In the genomic region with DNA sequence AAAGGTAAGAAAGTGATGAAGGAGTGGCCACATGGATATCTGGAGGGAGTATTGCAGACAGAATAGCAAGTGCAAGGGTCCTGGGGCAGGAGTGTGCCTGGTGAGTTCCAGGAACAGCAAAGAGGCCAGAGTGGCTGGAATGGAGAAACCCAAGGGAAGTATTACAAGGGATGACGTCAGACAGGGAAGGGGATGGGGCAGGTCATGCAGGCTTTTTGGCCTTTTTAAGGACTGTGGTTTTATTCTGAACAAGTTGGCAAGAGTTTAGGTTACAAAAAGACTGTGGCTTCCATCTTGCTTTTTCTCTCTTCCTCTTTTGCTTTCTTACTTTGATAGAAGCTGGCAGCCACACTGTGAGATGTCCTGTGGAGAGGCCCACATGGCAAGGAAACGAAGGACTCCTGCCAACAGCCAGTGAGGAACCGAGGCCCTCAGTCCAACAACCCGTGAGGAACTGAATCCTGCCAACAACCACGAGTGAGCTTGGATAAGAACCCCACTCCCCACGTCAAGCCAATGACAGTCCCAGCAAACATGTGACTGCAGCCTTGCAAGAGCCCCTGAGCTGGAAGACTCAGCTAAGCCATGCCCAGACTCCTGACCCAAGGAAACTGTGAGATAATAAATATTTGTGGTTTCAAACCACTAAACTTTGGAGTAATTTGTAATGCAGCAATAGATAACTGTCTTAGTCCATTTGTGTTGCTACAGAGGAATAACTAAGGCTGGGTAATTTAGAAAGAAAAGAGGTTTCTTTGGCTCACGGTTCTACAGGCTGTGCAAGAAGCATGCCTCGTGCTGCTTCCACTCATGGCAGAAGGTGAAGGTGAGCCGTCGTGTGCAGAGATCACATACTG, we compare ENCODE assay signal across 10 cellular contexts. TPM values are rescaled to one million over a fixed set of nuclear protein-coding genes. Genes with fewer than 3 reads are reported as not detected.
DNase-seq lines count a peak whose midpoint lies in the region; ATAC-seq and TF ChIP-seq lines count a peak whose summit lies in the region.
"Had no signal": no experiment of that assay in that cellular context is flagged by ENCODE, and none has a peak within 500 bp of the region (broad histone marks: within the 10 kb centered on the region; RNA-seq: fewer than 3 reads in every experiment).

No MANE protein-coding gene starts in this region.

- peak overlapping the region; percentile 86 for H3K27ac Mint-ChIP-seq in activated naive CD4-positive, alpha-beta T cell treated with anti-CD3 and anti-CD28 coated beads for 36 hours
- peak overlapping the region; percentile 32 for H3K27ac Mint-ChIP-seq in activated B cell treated with CpG ODN at 0.5 μM for 24 hours

- POLR2A ChIA-PET in activated B cell treated with CpG ODN at 0.5 μM for 24 hours (lab: Charles Lee), result no interaction called here

- peaks cover 35% of the 10 kb centered on the region for H3K4me1 Mint-ChIP-seq in activated naive CD4-positive, alpha-beta T cell treated with anti-CD3 and anti-CD28 coated beads for 36 hours (ENCODE audit: low read depth)
- H3K4me1 Mint-ChIP-seq in activated B cell treated with CpG ODN at 0.5 μM for 24 hours, result peaks cover 5% of the 10 kb centered on the region

- H3K36me3 Mint-ChIP-seq in activated naive CD4-positive, alpha-beta T cell treated with anti-CD3 and anti-CD28 coated beads for 36 hours (ENCODE audit: low read depth), result peaks cover 4% of the 10 kb centered on the region
- no peaks in the 10 kb centered on the region for H3K36me3 Mint-ChIP-seq in activated B cell treated with CpG ODN at 0.5 μM for 24 hours (ENCODE audit: low read depth)

- no peaks in the 10 kb centered on the region for H3K27me3 ChIP-seq in subcutaneous abdominal adipose tissue (ENCODE audit: control insufficient read depth in 5 of 5, insufficient read depth in 4 of 5, low read length in 5 of 5)

- no peak for TF ChIP-seq CTCF in activated B cell treated with CpG ODN at 0.5 μM for 24 hours (IDR thresholded peaks at IDR 0.05)

- H3K4me3 ChIP-seq in subcutaneous abdominal adipose tissue (ENCODE audit: low read depth in 1 of 5, low read length in 5 of 5), result no peak overlapping the region

- peak overlapping the region; percentile 7 for H3K27ac ChIP-seq in subcutaneous abdominal adipose tissue (ENCODE audit: low read depth, low read length)

- no peak overlapping the region for H3K4me3 Mint-ChIP-seq in activated naive CD4-positive, alpha-beta T cell treated with anti-CD3 and anti-CD28 coated beads for 36 hours
- H3K4me3 Mint-ChIP-seq in activated B cell treated with CpG ODN at 0.5 μM for 24 hours, result no peak overlapping the region

- no peak overlapping the region for H3K9ac ChIP-seq in subcutaneous abdominal adipose tissue (ENCODE audit: low read length in 5 of 5)

- no peaks in the 10 kb centered on the region for H3K27me3 Mint-ChIP-seq in activated naive CD4-positive, alpha-beta T cell treated with anti-CD3 and anti-CD28 coated beads for 36 hours (ENCODE audit: low read depth)
- no peaks in the 10 kb centered on the region for H3K27me3 Mint-ChIP-seq in activated B cell treated with CpG ODN at 0.5 μM for 24 hours

- ATAC-seq in activated B cell treated with CpG ODN at 0.5 μM for 24 hours (ENCODE audit: low read depth), result no peak

- DNase-seq in activated naive CD4-positive, alpha-beta T cell treated with anti-CD3 and anti-CD28 coated beads for 36 hours, result no peak
- DNase-seq in activated naive CD4-positive, alpha-beta T cell treated with anti-CD3 and anti-CD28 coated beads, Interleukin-2, amount 50 U/mL, for 16 hours, result no peak
- DNase-seq in activated B cell treated with CpG ODN at 0.5 μM for 24 hours (no peak), fibroblast of the conjunctiva (ENCODE audit: low read depth) (peak; percentile 26), inferior parietal cortex (ENCODE audit: extremely low spot score) (no peak), SHP77 (lab: John Stamatoyannopoulos, UW) (no peak), UCSD-AML1 (lab: John Stamatoyannopoulos, UW; ENCODE audit: unreplicated experiment) (no peak)
- DNase-seq: NCI-H1092 treated with DMSO at 0.1 percent for 48 hours, NCI-H510A had no signal

- peaks cover 6% of the 10 kb centered on the region for H3K9me3 Mint-ChIP-seq in activated naive CD4-positive, alpha-beta T cell treated with anti-CD3 and anti-CD28 coated beads for 36 hours
- H3K9me3 Mint-ChIP-seq in activated B cell treated with CpG ODN at 0.5 μM for 24 hours, result no peaks in the 10 kb centered on the region

- peaks cover 0 to 6% (median 3%) of the 10 kb centered on the region in 5 donors for H3K9me3 ChIP-seq in subcutaneous abdominal adipose tissue (ENCODE audit: control insufficient read depth in 5 of 5, low read length in 5 of 5)

- CTCF ChIA-PET in activated naive CD4-positive, alpha-beta T cell treated with anti-CD3 and anti-CD28 coated beads for 36 hours (lab: Charles Lee), result interaction anchor here (1.7 kb wide), 1 partner anchor 10 kb away, joined by 4 read pairs; no protein-coding TSS in a partner anchor
- CTCF ChIA-PET in activated B cell treated with CpG ODN at 0.5 μM for 24 hours (lab: Charles Lee), result no interaction called here

- peaks cover 0 to 12% (median 8%) of the 10 kb centered on the region in 5 donors for H3K4me1 ChIP-seq in subcutaneous abdominal adipose tissue (ENCODE audit: control insufficient read depth in 5 of 5, insufficient read depth in 5 of 5, low read length in 5 of 5)

- H3K36me3 ChIP-seq in subcutaneous abdominal adipose tissue (ENCODE audit: control insufficient read depth in 5 of 5, insufficient read depth in 5 of 5, low read length in 5 of 5), result no peaks in the 10 kb centered on the region

- intact Hi-C loops in activated naive CD4-positive, alpha-beta T cell treated with anti-CD3 and anti-CD28 coated beads for 36 hours (cut with micrococcal nuclease), result loop anchor here (1.0 kb wide), 1 partner anchor 35 kb away; no protein-coding TSS in a partner anchor
- intact Hi-C loops in activated B cell treated with CpG ODN at 0.5 μM for 24 hours (cut with micrococcal nuclease), result loop anchor here (2.0 kb wide), 1 partner anchor 18 kb away; no protein-coding TSS in a partner anchor

RNA-seq across cellular contexts. Expression of gene KDM7A, which starts 19.8 kb away (rescaled TPM):
- 10 to 100 TPM; 27.4 to 29.3 TPM for total RNA-seq in activated naive CD4-positive, alpha-beta T cell treated with anti-CD3 and anti-CD28 coated beads for 36 hours
- total RNA-seq in activated B cell treated with CpG ODN at 0.5 μM for 24 hours, result 13.8 and 15.5 TPM in 2 replicates
